In genomic region chr1:107056426-107057196, GRCh38 we compare ENCODE assay signal across 8 cellular contexts. TPM values are rescaled to one million over a fixed set of nuclear protein-coding genes. Genes with fewer than 3 reads are reported as not detected.
DNase-seq lines count a peak whose midpoint lies in the region; ATAC-seq, FAIRE-seq and TF ChIP-seq lines count a peak whose summit lies in the region.

Gene PRMT6 (plus strand): TSS chr1:107056674. CDS start chr1:107056716, 42 bp downstream.

- no peak for TF ChIP-seq RAD21 in HepG2 (CRISPR knock-in tag; IDR thresholded peaks at IDR 0.05)

- CTCF ChIA-PET in HepG2 (lab: Yijun Ruan, JAX; ENCODE audit: low intra/inter-chr PET ratio, low total read pairs) = no interaction called here

- TF ChIP-seq CTCF in BE2C (IDR thresholded peaks at IDR 0.05; ENCODE audit: low read depth, low read length) (no peak; the same call in 1 of the 2 replicates), HepG2 (CRISPR knock-in tag; IDR thresholded peaks at IDR 0.05) (0 out of 2 replicates have a peak, but pooled peaks have one; percentile 31)

- H3K4me1 ChIP-seq in BE2C (no peaks in the 10 kb centered on the region), HepG2 (ENCODE audit: insufficient read depth, low read length) (peaks cover 19% of the 10 kb centered on the region)

- peak within 1 kb of the TSS; percentile 96 for H3K4me3 ChIP-seq in BE2C (ENCODE audit: low read depth, low read length)
- peak within 1 kb of the TSS; percentile 76 to 91 (median 80) for H3K4me3 ChIP-seq in HepG2 (replicated peaks in 1 of 3; ENCODE audit: insufficient read depth in 1 of 3, low read depth in 2 of 3, low read length in 3 of 3)

- no peaks in the 10 kb centered on the region for H3K27me3 Mint-ChIP-seq in dendritic cell treated with granulocyte-macrophage colony-stimulating factor and Interleukin-4, amounts not matched to agents 40 ng/mL and 50 ng/mL, for 4 days

- POLR2A ChIA-PET in HepG2 (lab: Yijun Ruan, JAX) = interaction anchor here (0.5 to 1.2 kb wide), 5 partner anchors 9 to 1518 kb away, joined by 3 to 5 read pairs (median 3); no protein-coding TSS in a partner anchor

- 3% methylated on average over 42 of the region's 73 CpGs for WGBS in HepG2 (ENCODE audit: low lambda C conversion rate)

- H3K9ac ChIP-seq in HepG2 (ENCODE audit: insufficient read depth, low read depth, low read length) = peak within 1 kb of the TSS; percentile 81

- H3K4me3 Mint-ChIP-seq in dendritic cell treated with granulocyte-macrophage colony-stimulating factor and Interleukin-4, amounts not matched to agents 40 ng/mL and 50 ng/mL, for 4 days = peak within 1 kb of the TSS; percentile 94

- H3K9me3 Mint-ChIP-seq in dendritic cell treated with granulocyte-macrophage colony-stimulating factor and Interleukin-4, amounts not matched to agents 40 ng/mL and 50 ng/mL, for 4 days = no peaks in the 10 kb centered on the region

- peak within 1 kb of the TSS; percentile 59 for H3K27ac ChIP-seq in HepG2 (ENCODE audit: extremely low read length, insufficient read depth, low read length)

- peak; percentile 92 for DNase-seq in BE2C
- peak; percentile 72 for DNase-seq in GM19238 (ENCODE audit: insufficient read length, low spot score)
- peak; percentile 59 for DNase-seq in NCI-H524 treated with DMSO at 0.1 percent for 48 hours (lab: John Stamatoyannopoulos, UW)
- peak; percentile 74 for DNase-seq in activated CD4-positive, alpha-beta T cell treated with anti-CD3 and anti-CD28 coated beads, Interleukin-2, amount 50 U/mL, for 1 hour
- peak; percentile 64 for DNase-seq in HepG2 (ENCODE audit: low spot score)
- peak; percentile 67 to 76 for DNase-seq in stimulated activated CD4-positive, alpha-beta T cell treated with anti-CD3 and anti-CD28 coated beads, Interleukin-2, amount 100 ng/mL, for 48 hours

- H3K27me3 ChIP-seq in BE2C (no peaks in the 10 kb centered on the region), HepG2 (ENCODE audit: control insufficient read depth in 1 of 2, insufficient read depth in 2 of 2, low read length in 2 of 2) (no peaks in the 10 kb centered on the region)

- intact Hi-C loops in dendritic cell treated with granulocyte-macrophage colony-stimulating factor and Interleukin-4, amounts not matched to agents 40 ng/mL and 50 ng/mL, for 4 days (cut with micrococcal nuclease) = no loop called here
- intact Hi-C loops in HepG2 (cut with micrococcal nuclease; ENCODE audit: unreplicated experiment) = loop anchor here (2.0 kb wide), 1 partner anchor 86 kb away; no protein-coding TSS in a partner anchor

- peak; percentile 88 for ATAC-seq in HG03442 (IDR thresholded peaks at IDR 0.05; ENCODE audit: unreplicated experiment)
- ATAC-seq in HepG2 = peak; percentile 99

- H3K36me3 Mint-ChIP-seq in dendritic cell treated with granulocyte-macrophage colony-stimulating factor and Interleukin-4, amounts not matched to agents 40 ng/mL and 50 ng/mL, for 4 days (ENCODE audit: low read depth) = peaks cover 23% of the 10 kb centered on the region

- TF ChIP-seq EP300 in HepG2 (IDR thresholded peaks at IDR 0.05; ENCODE audit: low read depth in 2 of 2, low read length in 2 of 2) (no peak), HepG2 (CRISPR knock-in tag; IDR thresholded peaks at IDR 0.05; ENCODE audit: borderline replicate concordance) (no peak)

- in situ Hi-C loops in HepG2 (cut with HindIII; ENCODE audit: extremely low pct_ligation_motif_present, low pct_unique_long_range_greater_than_20kb) = no loop called here

- FAIRE-seq in HepG2 (lab: Jason Lieb, UNC) = no peak

- H3K36me3 ChIP-seq in BE2C (peaks cover 15% of the 10 kb centered on the region), HepG2 (replicated peaks in 1 of 2; ENCODE audit: control insufficient read depth in 1 of 2, insufficient read depth in 2 of 2, low read length in 2 of 2) (no peaks in the 10 kb centered on the region)

- no peaks in the 10 kb centered on the region for H3K9me3 ChIP-seq in BE2C
- no peaks in the 10 kb centered on the region for H3K9me3 ChIP-seq in HepG2 (ENCODE audit: low read length)

- TF ChIP-seq POLR2A in HepG2 (IDR thresholded peaks at IDR 0.05; ENCODE audit: insufficient read depth in 1 of 2, low read depth in 2 of 2, low read length in 2 of 2) = peak; percentile 54 to 58

- peaks cover 4% of the 10 kb centered on the region for H3K79me2 ChIP-seq in HepG2 (ENCODE audit: insufficient read depth, low read length)

- TSS peak; percentile 83 for BruUV-seq in HepG2 (replicated peaks; lab: Mats Ljungman, UMichigan)

- H4K20me1 ChIP-seq in HepG2 (ENCODE audit: insufficient read depth, low read length) = no peaks in the 10 kb centered on the region

- H3K4me2 ChIP-seq in HepG2 (ENCODE audit: low read depth, low read length) = peak within 1 kb of the TSS; percentile 84

- H3K27ac Mint-ChIP-seq in dendritic cell treated with granulocyte-macrophage colony-stimulating factor and Interleukin-4, amounts not matched to agents 40 ng/mL and 50 ng/mL, for 4 days = peak within 1 kb of the TSS; percentile 94

- H2AFZ ChIP-seq in HepG2 (ENCODE audit: low read length) = peak within 1 kb of the TSS; percentile 99

- H3K4me1 Mint-ChIP-seq in dendritic cell treated with granulocyte-macrophage colony-stimulating factor and Interleukin-4, amounts not matched to agents 40 ng/mL and 50 ng/mL, for 4 days (ENCODE audit: low read depth) = peaks cover 22% of the 10 kb centered on the region

TF ChIP-seq in HepG2, 621 proteins besides CTCF, POLR2A, EP300 and RAD21 (continues in another document):
- TF ChIP-seq, protein P1, sequence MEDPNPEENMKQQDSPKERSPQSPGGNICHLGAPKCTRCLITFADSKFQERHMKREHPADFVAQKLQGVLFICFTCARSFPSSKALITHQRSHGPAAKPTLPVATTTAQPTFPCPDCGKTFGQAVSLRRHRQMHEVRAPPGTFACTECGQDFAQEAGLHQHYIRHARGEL (CRISPR knock-in tag; IDR thresholded peaks at IDR 0.05) = no peak
- TF ChIP-seq TARDBP (CRISPR knock-in tag; IDR thresholded peaks at IDR 0.05) (peak; percentile 73; the same call in 1 of the 2 replicates), ZNF44 (CRISPR knock-in tag; IDR thresholded peaks at IDR 0.05) (no peak), MYC (CRISPR knock-in tag; IDR thresholded peaks at IDR 0.05; ENCODE audit: borderline replicate concordance) (peak; percentile 67; the same call in 1 of the 2 replicates), ZNF788 (CRISPR knock-in tag; IDR thresholded peaks at IDR 0.05; ENCODE audit: borderline replicate concordance) (peak; percentile 60; the same call in 1 of the 2 replicates), MLLT10 (CRISPR knock-in tag; IDR thresholded peaks at IDR 0.05) (no peak), ARNTL (CRISPR knock-in tag; IDR thresholded peaks at IDR 0.05) (0 out of 2 replicates have a peak, but pooled peaks have one; percentile 34), FOXP1 (IDR thresholded peaks at IDR 0.05) (no peak), FOXP1 (CRISPR knock-in tag; IDR thresholded peaks at IDR 0.05) (no peak)
- TF ChIP-seq, protein P2, sequence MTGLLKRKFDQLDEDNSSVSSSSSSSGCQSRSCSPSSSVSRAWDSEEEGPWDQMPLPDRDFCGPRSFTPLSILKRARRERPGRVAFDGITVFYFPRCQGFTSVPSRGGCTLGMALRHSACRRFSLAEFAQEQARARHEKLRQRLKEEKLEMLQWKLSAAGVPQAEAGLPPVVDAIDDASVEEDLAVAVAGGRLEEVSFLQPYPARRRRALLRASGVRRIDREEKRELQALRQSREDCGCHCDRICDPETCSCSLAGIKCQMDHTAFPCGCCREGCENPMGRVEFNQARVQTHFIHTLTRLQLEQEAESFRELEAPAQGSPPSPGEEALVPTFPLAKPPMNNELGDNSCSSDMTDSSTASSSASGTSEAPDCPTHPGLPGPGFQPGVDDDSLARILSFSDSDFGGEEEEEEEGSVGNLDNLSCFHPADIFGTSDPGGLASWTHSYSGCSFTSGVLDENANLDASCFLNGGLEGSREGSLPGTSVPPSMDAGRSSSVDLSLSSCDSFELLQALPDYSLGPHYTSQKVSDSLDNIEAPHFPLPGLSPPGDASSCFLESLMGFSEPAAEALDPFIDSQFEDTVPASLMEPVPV (CRISPR knock-in tag; IDR thresholded peaks at IDR 0.05) = peak; percentile 18; the same call in 1 of the 2 replicates

RNA-seq across cellular contexts. Expression of gene PRMT6, which starts in this region (rescaled TPM):
- 136 TPM for polyA plus RNA-seq in BE2C (2012; ENCODE audit: insufficient read depth, insufficient read length, low read depth)
- 15.8 and 20.3 TPM in 2 replicates for total RNA-seq in HepG2 (2016; rRNA removed; fragmentation: Illumina TruSeq; extraction: Trizol)
- total RNA-seq in HepG2 (2016; cell fraction: cytosol; rRNA removed; fragmentation: Illumina TruSeq; extraction: Trizol; ENCODE audit: low read depth) = 1.3 TPM in 2 replicates
- total RNA-seq in HepG2 (2016; cell fraction: insoluble cytoplasmic fraction; rRNA removed; fragmentation: Illumina TruSeq; extraction: Trizol) = 17.4 and 20.1 TPM in 2 replicates
- total RNA-seq in HepG2 (2016; cell fraction: membrane; rRNA removed; fragmentation: Illumina TruSeq; extraction: Trizol) = 9.1 and 9.4 TPM in 2 replicates
- 10.0 and 10.4 TPM in 2 replicates for total RNA-seq in HepG2 (2016; cell fraction: nucleus; rRNA removed; fragmentation: Illumina TruSeq; extraction: Trizol)
- polyA plus RNA-seq in HepG2 (2011; rRNA removed) = 8.1 and 8.7 TPM in 2 replicates
- 7.1 and 7.8 TPM in 2 replicates for polyA plus RNA-seq in HepG2 (2011; cell fraction: cytosol; rRNA removed)
- 2.8 and 3.9 TPM in 2 replicates for polyA plus RNA-seq in HepG2 (2011; cell fraction: nucleus; rRNA removed)
- 8.2 and 12.4 TPM in 2 replicates for polyA plus RNA-seq in HepG2 (2012)
- polyA plus RNA-seq in HepG2 (2016; cell fraction: cytosol; fragmentation: Illumina TruSeq; extraction: Trizol; ENCODE audit: low read depth) = 1.2 and 1.6 TPM in 2 replicates
- 27.2 and 29.0 TPM in 2 replicates for polyA plus RNA-seq in HepG2 (2016; cell fraction: insoluble cytoplasmic fraction; fragmentation: Illumina TruSeq; extraction: Trizol; ENCODE audit: low read depth)
- 6.9 and 7.7 TPM in 2 replicates for polyA plus RNA-seq in HepG2 (2016; cell fraction: membrane; fragmentation: Illumina TruSeq; extraction: Trizol; ENCODE audit: low read depth)
- polyA plus RNA-seq in HepG2 (2016; cell fraction: nucleus; fragmentation: Illumina TruSeq; extraction: Trizol; ENCODE audit: insufficient read depth, low read depth) = 13.4 and 15.6 TPM in 2 replicates
- 11.2 and 16.9 TPM in 2 replicates for polyA minus RNA-seq in HepG2 (2011; rRNA and poly(A)+ RNA removed; ENCODE audit: low replicate concordance)
- 6.3 TPM in 2 replicates for polyA minus RNA-seq in HepG2 (2011; cell fraction: cytosol; rRNA and poly(A)+ RNA removed)
- polyA minus RNA-seq in HepG2 (2011; cell fraction: nucleus; rRNA and poly(A)+ RNA removed) = 5.3 and 6.1 TPM in 2 replicates

Comparison
In these comparisons a context has a peak if more than half of its experiments do, and no peak if none do; other contexts are left out.
1. Peak in every context shown above with its lines: DNase-seq, ATAC-seq, H3K4me3 ChIP-seq and H3K27ac ChIP-seq.